In the genomic region with DNA sequence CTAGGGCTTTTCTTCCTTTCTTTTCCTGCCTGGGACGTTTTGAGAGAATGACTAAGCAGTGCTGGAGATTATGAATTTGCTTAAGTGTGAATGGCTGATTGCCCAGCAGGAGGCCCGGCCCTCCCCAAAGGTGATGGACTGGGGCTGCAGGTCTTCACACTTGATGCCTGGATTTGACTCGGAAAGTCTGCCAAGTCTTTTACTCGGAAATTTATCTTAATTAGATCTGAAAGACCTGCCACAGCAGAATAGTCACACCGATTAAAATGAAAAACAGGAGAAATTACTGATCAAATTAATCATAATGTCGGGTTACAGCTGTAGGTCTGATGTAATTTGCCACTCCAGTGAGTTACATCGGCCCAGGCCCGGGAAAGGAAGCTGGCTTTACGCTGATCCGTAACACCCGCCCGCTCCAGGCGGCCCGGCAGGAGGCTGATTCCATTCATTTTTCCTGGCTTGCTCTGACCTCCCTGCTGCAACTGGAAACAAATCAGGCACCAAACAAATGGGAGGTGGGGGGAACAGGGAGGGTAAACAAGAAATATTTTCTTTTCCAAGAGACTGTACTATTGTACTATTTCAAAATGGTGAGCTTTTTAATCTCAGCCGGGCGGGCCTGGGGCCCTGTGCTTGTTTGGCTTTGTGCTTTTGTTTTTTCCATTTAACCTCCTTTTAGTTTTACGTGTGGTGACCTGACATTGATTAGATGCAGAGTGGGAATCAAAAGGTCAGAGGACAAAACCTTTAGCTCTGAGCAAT, we compare ENCODE assay signal across 1 cellular context.
A peak's percentile ranks its signal among the peaks of the same experiment; 100 is the strongest.
TF ChIP-seq lines count a peak whose summit lies in the region.

No MANE protein-coding gene starts in this region.

TF ChIP-seq in WTC11, 78 proteins besides CTCF, POLR2A, EP300 and RAD21 (continued from another document):
- TF ChIP-seq ZNF512 (CRISPR knock-in tag; IDR thresholded peaks at IDR 0.05; ENCODE audit: borderline replicate concordance) (no peak), TEAD4 (CRISPR knock-in tag; IDR thresholded peaks at IDR 0.05) (no peak), IRF1 (CRISPR knock-in tag; IDR thresholded peaks at IDR 0.05) (no peak), ZNF423 (CRISPR knock-in tag; IDR thresholded peaks at IDR 0.05) (peak; percentile 91), NFE2L1 (CRISPR knock-in tag; IDR thresholded peaks at IDR 0.05) (peak; percentile 84), IRF2 (CRISPR knock-in tag; IDR thresholded peaks at IDR 0.05; ENCODE audit: borderline replicate concordance, low read depth) (no peak)
- TF ChIP-seq, protein P1, sequence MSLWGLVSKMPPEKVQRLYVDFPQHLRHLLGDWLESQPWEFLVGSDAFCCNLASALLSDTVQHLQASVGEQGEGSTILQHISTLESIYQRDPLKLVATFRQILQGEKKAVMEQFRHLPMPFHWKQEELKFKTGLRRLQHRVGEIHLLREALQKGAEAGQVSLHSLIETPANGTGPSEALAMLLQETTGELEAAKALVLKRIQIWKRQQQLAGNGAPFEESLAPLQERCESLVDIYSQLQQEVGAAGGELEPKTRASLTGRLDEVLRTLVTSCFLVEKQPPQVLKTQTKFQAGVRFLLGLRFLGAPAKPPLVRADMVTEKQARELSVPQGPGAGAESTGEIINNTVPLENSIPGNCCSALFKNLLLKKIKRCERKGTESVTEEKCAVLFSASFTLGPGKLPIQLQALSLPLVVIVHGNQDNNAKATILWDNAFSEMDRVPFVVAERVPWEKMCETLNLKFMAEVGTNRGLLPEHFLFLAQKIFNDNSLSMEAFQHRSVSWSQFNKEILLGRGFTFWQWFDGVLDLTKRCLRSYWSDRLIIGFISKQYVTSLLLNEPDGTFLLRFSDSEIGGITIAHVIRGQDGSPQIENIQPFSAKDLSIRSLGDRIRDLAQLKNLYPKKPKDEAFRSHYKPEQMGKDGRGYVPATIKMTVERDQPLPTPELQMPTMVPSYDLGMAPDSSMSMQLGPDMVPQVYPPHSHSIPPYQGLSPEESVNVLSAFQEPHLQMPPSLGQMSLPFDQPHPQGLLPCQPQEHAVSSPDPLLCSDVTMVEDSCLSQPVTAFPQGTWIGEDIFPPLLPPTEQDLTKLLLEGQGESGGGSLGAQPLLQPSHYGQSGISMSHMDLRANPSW (CRISPR knock-in tag; conservative IDR thresholded peaks at IDR 0.05; ENCODE audit: low read depth) = no peak
- TF ChIP-seq, protein P2, sequence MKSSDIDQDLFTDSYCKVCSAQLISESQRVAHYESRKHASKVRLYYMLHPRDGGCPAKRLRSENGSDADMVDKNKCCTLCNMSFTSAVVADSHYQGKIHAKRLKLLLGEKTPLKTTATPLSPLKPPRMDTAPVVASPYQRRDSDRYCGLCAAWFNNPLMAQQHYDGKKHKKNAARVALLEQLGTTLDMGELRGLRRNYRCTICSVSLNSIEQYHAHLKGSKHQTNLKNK (CRISPR knock-in tag; IDR thresholded peaks at IDR 0.05) = no peak
TF ChIP-seq in WTC11: peak in this region for 4.
